1 cellular context compared by ENCODE assay signal in the genomic region with DNA sequence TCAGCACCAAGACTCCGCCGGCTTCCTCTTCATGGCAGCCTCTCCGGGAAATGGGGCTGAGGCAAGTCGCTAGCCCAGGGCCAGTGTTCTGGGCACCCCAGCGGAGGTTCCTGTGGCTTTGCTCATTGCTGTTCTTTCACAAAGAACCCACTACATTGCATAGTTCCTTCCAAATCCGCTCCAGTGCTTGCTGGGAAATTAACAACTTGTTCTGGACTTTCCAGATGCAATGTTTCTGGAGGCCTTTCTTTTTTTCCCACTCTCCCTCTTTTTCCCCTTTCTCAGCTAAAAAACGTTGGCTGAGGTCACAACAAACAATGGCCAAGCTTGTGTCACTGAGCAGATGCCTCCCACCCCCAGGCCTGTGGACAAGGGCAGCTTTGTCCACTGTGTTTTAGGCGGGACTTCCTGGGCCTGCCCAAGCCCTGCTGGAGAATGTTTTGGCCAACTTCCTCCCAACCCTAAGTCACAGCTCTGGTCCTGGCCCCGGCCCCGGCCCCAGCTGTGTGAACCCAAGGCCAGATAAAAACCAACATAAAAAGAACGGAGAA.
A peak's percentile ranks its signal among the peaks of the same experiment; 100 is the strongest.
TF ChIP-seq lines count a peak whose summit lies in the region.

No MANE protein-coding gene starts in this region.

TF ChIP-seq in HepG2, 621 proteins besides CTCF, POLR2A, EP300 and RAD21 (continued from another document):
- TF ChIP-seq, protein P1, sequence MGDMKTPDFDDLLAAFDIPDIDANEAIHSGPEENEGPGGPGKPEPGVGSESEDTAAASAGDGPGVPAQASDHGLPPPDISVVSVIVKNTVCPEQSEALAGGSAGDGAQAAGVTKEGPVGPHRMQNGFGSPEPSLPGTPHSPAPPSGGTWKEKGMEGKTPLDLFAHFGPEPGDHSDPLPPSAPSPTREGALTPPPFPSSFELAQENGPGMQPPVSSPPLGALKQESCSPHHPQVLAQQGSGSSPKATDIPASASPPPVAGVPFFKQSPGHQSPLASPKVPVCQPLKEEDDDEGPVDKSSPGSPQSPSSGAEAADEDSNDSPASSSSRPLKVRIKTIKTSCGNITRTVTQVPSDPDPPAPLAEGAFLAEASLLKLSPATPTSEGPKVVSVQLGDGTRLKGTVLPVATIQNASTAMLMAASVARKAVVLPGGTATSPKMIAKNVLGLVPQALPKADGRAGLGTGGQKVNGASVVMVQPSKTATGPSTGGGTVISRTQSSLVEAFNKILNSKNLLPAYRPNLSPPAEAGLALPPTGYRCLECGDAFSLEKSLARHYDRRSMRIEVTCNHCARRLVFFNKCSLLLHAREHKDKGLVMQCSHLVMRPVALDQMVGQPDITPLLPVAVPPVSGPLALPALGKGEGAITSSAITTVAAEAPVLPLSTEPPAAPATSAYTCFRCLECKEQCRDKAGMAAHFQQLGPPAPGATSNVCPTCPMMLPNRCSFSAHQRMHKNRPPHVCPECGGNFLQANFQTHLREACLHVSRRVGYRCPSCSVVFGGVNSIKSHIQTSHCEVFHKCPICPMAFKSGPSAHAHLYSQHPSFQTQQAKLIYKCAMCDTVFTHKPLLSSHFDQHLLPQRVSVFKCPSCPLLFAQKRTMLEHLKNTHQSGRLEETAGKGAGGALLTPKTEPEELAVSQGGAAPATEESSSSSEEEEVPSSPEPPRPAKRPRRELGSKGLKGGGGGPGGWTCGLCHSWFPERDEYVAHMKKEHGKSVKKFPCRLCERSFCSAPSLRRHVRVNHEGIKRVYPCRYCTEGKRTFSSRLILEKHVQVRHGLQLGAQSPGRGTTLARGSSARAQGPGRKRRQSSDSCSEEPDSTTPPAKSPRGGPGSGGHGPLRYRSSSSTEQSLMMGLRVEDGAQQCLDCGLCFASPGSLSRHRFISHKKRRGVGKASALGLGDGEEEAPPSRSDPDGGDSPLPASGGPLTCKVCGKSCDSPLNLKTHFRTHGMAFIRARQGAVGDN (CRISPR knock-in tag; IDR thresholded peaks at IDR 0.05) = peak; percentile 41
